In genomic region chr22:24965822-24966626, GRCh38 we compare ENCODE assay signal across 11 cellular contexts. TPM values are rescaled to one million over a fixed set of nuclear protein-coding genes. Genes with fewer than 3 reads are reported as not detected.
DNase-seq lines count a peak whose midpoint lies in the region; ATAC-seq and TF ChIP-seq lines count a peak whose summit lies in the region.
"Had no signal": no experiment of that assay in that cellular context is flagged by ENCODE, and none has a peak within 500 bp of the region (broad histone marks: within the 10 kb centered on the region; RNA-seq: fewer than 3 reads in every experiment).

No MANE protein-coding gene starts in this region.

- H3K4me3 ChIP-seq in endodermal cell (ENCODE audit: low read length) (no peak overlapping the region), upper lobe of left lung (peak overlapping the region in 2 of 4 donors; percentile 16)

- DNase-seq in NCI-H69 (lab: John Stamatoyannopoulos, UW) (peak; percentile 61), endodermal cell (no peak), midbrain (lab: John Stamatoyannopoulos, UW) (peak; percentile 10), upper lobe of left lung (peak in 1 of 2 donors; percentile 90), endothelial cell (ENCODE audit: low spot score) (no peak), H4 (ENCODE audit: low spot score) (no peak), SK-N-DZ (ENCODE audit: low spot score) (no peak)
- DNase-seq: EL, naive B cell, NCI-H2227 treated with DMSO at 0.1 percent for 48 hours had no signal

- peak overlapping the region; percentile 49 for H3K9ac ChIP-seq in endodermal cell (ENCODE audit: extremely low read depth, low read length, poor library complexity, severe bottlenecking)

- peak overlapping the region; percentile 87 for H3K27ac Mint-ChIP-seq in endodermal cell
- no peak overlapping the region for H3K27ac Mint-ChIP-seq in endothelial cell (ENCODE audit: unreplicated experiment)
- H3K27ac Mint-ChIP-seq: naive B cell; T-helper 2 cell treated with Interferon-gamma antibody and Interleukin-4, amounts not matched to agents 5 μg/mL and 100 μg/mL, for 36 hours had no signal

- no peak for TF ChIP-seq EP300 in upper lobe of left lung (IDR thresholded peaks at IDR 0.05)

- H3K4me3 Mint-ChIP-seq in endodermal cell (no peak overlapping the region), endothelial cell (ENCODE audit: unreplicated experiment) (no peak overlapping the region)
- H3K4me3 Mint-ChIP-seq: naive B cell; T-helper 2 cell treated with Interferon-gamma antibody and Interleukin-4, amounts not matched to agents 5 μg/mL and 100 μg/mL, for 36 hours had no signal

- H3K4me1 Mint-ChIP-seq in endodermal cell: peaks cover 24% of the 10 kb centered on the region
- H3K4me1 Mint-ChIP-seq in endothelial cell (ENCODE audit: unreplicated experiment): peaks cover 43% of the 10 kb centered on the region
- H3K4me1 Mint-ChIP-seq: naive B cell had no signal

- ATAC-seq in upper lobe of left lung (ENCODE audit: low FRiP score in 2 of 2): peak; percentile 54 to 93

- H3K9me3 Mint-ChIP-seq in endodermal cell (no peaks in the 10 kb centered on the region), endothelial cell (ENCODE audit: unreplicated experiment) (no peaks in the 10 kb centered on the region)
- H3K9me3 Mint-ChIP-seq: T-helper 2 cell treated with Interferon-gamma antibody and Interleukin-4, amounts not matched to agents 5 μg/mL and 100 μg/mL, for 36 hours had no signal

- no peaks in the 10 kb centered on the region for H3K27me3 ChIP-seq in endodermal cell (ENCODE audit: control insufficient read depth, insufficient read depth, low read length, poor library complexity, severe bottlenecking)
- H3K27me3 ChIP-seq in upper lobe of left lung: no peaks in the 10 kb centered on the region

- 86 to 89% methylated on average over 6 to 9 of the region's 9 CpGs for WGBS in endodermal cell (ENCODE audit: insufficient coverage in 1 of 2, insufficient read length in 1 of 2), 2 experiments
- 42 to 56% methylated on average over 9 of the region's 9 CpGs for WGBS in upper lobe of left lung, 2 donors

- H3K36me3 ChIP-seq in endodermal cell (ENCODE audit: control insufficient read depth, insufficient read depth, low read length): peaks cover 16% of the 10 kb centered on the region
- no peaks in the 10 kb centered on the region for H3K36me3 ChIP-seq in upper lobe of left lung

- peaks cover 5% of the 10 kb centered on the region for H3K4me1 ChIP-seq in endodermal cell (ENCODE audit: control insufficient read depth, insufficient read depth, low read length)
- H3K4me1 ChIP-seq in upper lobe of left lung: peaks cover 28 to 46% (median 34%) of the 10 kb centered on the region in 4 donors

- H3K36me3 Mint-ChIP-seq in endodermal cell (ENCODE audit: low read depth): peaks cover 21% of the 10 kb centered on the region
- H3K36me3 Mint-ChIP-seq in endothelial cell (ENCODE audit: low read depth, unreplicated experiment): no peaks in the 10 kb centered on the region
- H3K36me3 Mint-ChIP-seq: naive B cell had no signal

- TF ChIP-seq CTCF in endodermal cell (conservative IDR thresholded peaks at IDR 0.05) (no peak), upper lobe of left lung (IDR thresholded peaks at IDR 0.05) (no peak), endothelial cell (IDR thresholded peaks at IDR 0.05; ENCODE audit: unreplicated experiment) (no peak)

- H3K9me3 ChIP-seq in endodermal cell (ENCODE audit: control insufficient read depth, low read length): peaks cover 5% of the 10 kb centered on the region
- no peaks in the 10 kb centered on the region for H3K9me3 ChIP-seq in upper lobe of left lung

- H3K27me3 Mint-ChIP-seq in endodermal cell (ENCODE audit: insufficient read depth) (no peaks in the 10 kb centered on the region), endothelial cell (ENCODE audit: unreplicated experiment) (no peaks in the 10 kb centered on the region)

- H3K27ac ChIP-seq in endodermal cell (ENCODE audit: low read depth, low read length) (no peak overlapping the region), upper lobe of left lung (peak overlapping the region; percentile 50 to 76 (median 64))

- peak in 1 of 4 donors; percentile 15 for TF ChIP-seq POLR2A in upper lobe of left lung (IDR thresholded peaks at IDR 0.05)

RNA-seq across cellular contexts. Expression of gene KIAA1671, which starts 13.5 kb away (rescaled TPM):
- 10 to 100 TPM; 38.8 to 43.7 TPM for total RNA-seq in endodermal cell
- polyA plus RNA-seq in endodermal cell (2013, experiment 1 of 2): 8.8 TPM
- 9.4 TPM for polyA plus RNA-seq in endodermal cell (2013, experiment 2 of 2)
- 10 to 100 TPM; 30.9 to 57.7 (median 42.1) TPM for total RNA-seq in upper lobe of left lung
- 92.1 TPM for total RNA-seq in endothelial cell (ENCODE audit: unreplicated experiment)
- 1.7 and 3.2 TPM in 2 replicates for total RNA-seq in H4 (2014; rRNA removed; shearing (Covaris generic))
- polyA plus RNA-seq in SK-N-DZ (2014; cell fraction: cytosol; rRNA removed): 2.1 and 2.3 TPM in 2 replicates
- 0.45 and 1.3 TPM in 2 replicates for polyA plus RNA-seq in SK-N-DZ (2014; cell fraction: nucleus; rRNA removed)

RNA-seq across cellular contexts. Expression of gene LHFPL7, which starts 19.5 kb away (rescaled TPM):
- total RNA-seq in endodermal cell: not detected
- not detected for polyA plus RNA-seq in endodermal cell (2013, experiment 1 of 2)
- not detected for polyA plus RNA-seq in endodermal cell (2013, experiment 2 of 2)
- not detected for total RNA-seq in upper lobe of left lung
- total RNA-seq in endothelial cell (ENCODE audit: unreplicated experiment): not detected
- not detected in 2 replicates for total RNA-seq in H4 (2014; rRNA removed; shearing (Covaris generic))
- not detected in 2 replicates for polyA plus RNA-seq in SK-N-DZ (2014; cell fraction: cytosol; rRNA removed)
- not detected in 2 replicates for polyA plus RNA-seq in SK-N-DZ (2014; cell fraction: nucleus; rRNA removed)

Comparison
In these comparisons a context has a peak if more than half of its experiments do, and no peak if none do; other contexts are left out.
1. DNase-seq: peak in NCI-H69 (single experiment) and midbrain (single experiment); none in endodermal cell (single experiment), endothelial cell (single experiment), H4 (single experiment) and SK-N-DZ (single experiment).